17 cellular contexts compared by ENCODE assay signal in the genomic region with DNA sequence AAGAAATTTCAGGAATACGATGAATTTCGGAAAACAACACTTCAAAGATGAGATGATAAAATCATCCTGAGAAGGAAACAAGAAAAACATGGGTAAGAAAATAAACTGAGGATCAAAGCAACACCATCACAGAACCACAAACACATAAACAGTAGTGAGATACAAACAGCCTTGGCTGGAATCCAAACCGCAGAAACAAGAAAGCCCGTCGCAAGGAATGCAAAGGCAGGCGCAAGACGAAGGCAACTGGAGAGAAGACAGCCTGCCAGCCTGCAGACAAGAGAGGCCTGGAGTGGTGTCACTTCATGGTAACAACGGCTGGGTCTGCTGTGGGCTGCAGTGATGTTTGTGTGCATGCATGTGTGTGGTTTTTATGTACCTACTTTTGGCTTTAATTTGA.
"Had no signal": no experiment of that assay in that cellular context is flagged by ENCODE, and none has a peak within 500 bp of the region (broad histone marks: within the 10 kb centered on the region; RNA-seq: fewer than 3 reads in every experiment).

No MANE protein-coding gene starts in this region.

- ATAC-seq: activated CD8-positive, alpha-beta T cell treated with anti-CD3 and anti-CD28 coated beads, Interleukin-2, amount 10 ng/mL, durations not matched to agents 7 days and 5 days; left lung; WTC11 had no signal

- H3K27ac ChIP-seq: brain microvascular endothelial cell, epithelial cell of prostate, left lung, transverse colon had no signal

- DNase-seq: activated CD4-positive, alpha-beta T cell treated with anti-CD3 and anti-CD28 coated beads for 4 hours; activated CD8-positive, alpha-beta memory T cell treated with anti-CD3 and anti-CD28 coated beads, Interleukin-2, amount 50 U/mL, for 4 hours; activated CD8-positive, alpha-beta T cell treated with anti-CD3 and anti-CD28 coated beads, Interleukin-2, amount 10 ng/mL, durations not matched to agents 7 days and 5 days; activated effector memory CD4-positive, alpha-beta T cell treated with anti-CD3 and anti-CD28 coated beads, Interleukin-2, amount 50 U/mL, for 16 hours; activated T-cell treated with anti-CD3 and anti-CD28 coated beads, Interleukin-2, amount 50 U/mL, for 48 hours; amygdala; brain microvascular endothelial cell; effector CD8-positive, alpha-beta T cell; kidney; left lung; natural killer cell; stimulated activated CD4-positive, alpha-beta T cell treated with anti-CD3 and anti-CD28 coated beads, Interleukin-4, amount 100 ng/mL, for 4 hours; stimulated activated CD8-positive, alpha-beta memory T cell treated with anti-CD3 and anti-CD28 coated beads, Interleukin-4, amount 100 ng/mL, for 48 hours; stimulated activated naive CD4-positive, alpha-beta T cell treated with Interleukin-2 at 50 U/mL for 16 hours; transverse colon had no signal

- H3K4me3 ChIP-seq: left lung, transverse colon had no signal

- H3K27me3 ChIP-seq: brain microvascular endothelial cell, left lung, transverse colon had no signal

- H3K4me1 ChIP-seq: left lung, transverse colon had no signal
